In genomic region chr1:240207073-240207709, GRCh38 we compare ENCODE assay signal across 15 cellular contexts.
DNase-seq lines count a peak whose midpoint lies in the region; ATAC-seq and TF ChIP-seq lines count a peak whose summit lies in the region.
"Had no signal": no experiment of that assay in that cellular context is flagged by ENCODE, and none has a peak within 500 bp of the region (broad histone marks: within the 10 kb centered on the region; RNA-seq: fewer than 3 reads in every experiment).

No MANE protein-coding gene starts in this region.

- H3K4me1 Mint-ChIP-seq in HFFc6 (ENCODE audit: low read depth) = peaks cover 45% of the 10 kb centered on the region
- H3K4me1 Mint-ChIP-seq: CD4-positive, alpha-beta memory T cell had no signal

- H3K79me1 ChIP-seq in trophoblast cell (ENCODE audit: low read length) = no peaks in the 10 kb centered on the region

- H2AFZ ChIP-seq in PC-3 (ENCODE audit: low read length) (no peak overlapping the region), trophoblast cell (ENCODE audit: insufficient read depth, low read length, poor library complexity) (no peak overlapping the region)

- no peak overlapping the region for H4K91ac ChIP-seq in trophoblast cell (ENCODE audit: low read depth, low read length)

- no peak overlapping the region for H3K9ac ChIP-seq in PC-3 (ENCODE audit: low read length)
- no peak overlapping the region for H3K9ac ChIP-seq in trophoblast cell (ENCODE audit: low read length)

- no peak overlapping the region for H3K18ac ChIP-seq in trophoblast cell (ENCODE audit: low read length)

- DNase-seq in HFFc6 = no peak
- no peak for DNase-seq in PC-3
- no peak for DNase-seq in trophoblast cell
- DNase-seq in activated effector memory CD4-positive, alpha-beta T cell treated with anti-CD3 and anti-CD28 coated beads, Interleukin-2, amount 50 U/mL, for 16 hours = no peak
- no peak for DNase-seq in KG1 (lab: John Stamatoyannopoulos, UW)
- DNase-seq in COLO829 (ENCODE audit: low spot score) = no peak
- DNase-seq: C1 segment of cervical spinal cord; Caco-2; CD4-positive, alpha-beta memory T cell; DMS153; DND-41; GOT3 had no signal

- no peak for ATAC-seq in PC-3
- ATAC-seq in gastroesophageal sphincter = no peak

- no peaks in the 10 kb centered on the region for H3K4me1 ChIP-seq in HEK293 (ENCODE audit: control insufficient read depth, insufficient read depth, low read length)
- no peaks in the 10 kb centered on the region for H3K4me1 ChIP-seq in PC-3 (ENCODE audit: insufficient read depth, low read length)
- H3K4me1 ChIP-seq in trophoblast cell (ENCODE audit: control insufficient read depth in 1 of 2, insufficient read depth in 2 of 2, low read length in 2 of 2) = no peaks in the 10 kb centered on the region
- H3K4me1 ChIP-seq in gastroesophageal sphincter = peaks cover 0 to 9% (median 0%) of the 10 kb centered on the region in 3 donors
- H3K4me1 ChIP-seq: Caco-2, HAP-1 had no signal

- no peaks in the 10 kb centered on the region for H3K9me2 ChIP-seq in PC-3 (replicated peaks; ENCODE audit: low read length)

- no peak overlapping the region for H3K14ac ChIP-seq in trophoblast cell (ENCODE audit: low read length)

- WGBS in trophoblast cell (ENCODE audit: extremely low coverage, insufficient coverage, insufficient read length) = no CpG with 5 or more reads among the region's 18 CpGs
- WGBS in gastroesophageal sphincter (ENCODE audit: low coverage in 1 of 2), 2 donors = 85 to 95% methylated on average over 4 to 5 of the region's 18 CpGs

- no peak overlapping the region for H4K12ac ChIP-seq in trophoblast cell (ENCODE audit: low read depth, low read length)

- H3K27me3 ChIP-seq in PC-3 (ENCODE audit: low read length) = no peaks in the 10 kb centered on the region
- H3K27me3 ChIP-seq in trophoblast cell (ENCODE audit: insufficient read depth, low read length) = no peaks in the 10 kb centered on the region
- H3K27me3 ChIP-seq in gastroesophageal sphincter = no peaks in the 10 kb centered on the region

- CTCF ChIA-PET in HEK293 (lab: Yijun Ruan, JAX) (no interaction called here), PC-3 (lab: Charles Lee) (no interaction called here)

- no peak overlapping the region for H3K4ac ChIP-seq in trophoblast cell (ENCODE audit: low read depth, low read length)

- POLR2A ChIA-PET in HEK293 (lab: Yijun Ruan, JAX) (no interaction called here), PC-3 (lab: Charles Lee; ENCODE audit: unreplicated experiment) (no interaction called here)

- TF ChIP-seq POLR2A in gastroesophageal sphincter (IDR thresholded peaks at IDR 0.05) = no peak

- H3K79me2 ChIP-seq in PC-3 (ENCODE audit: low read length) (no peaks in the 10 kb centered on the region), trophoblast cell (ENCODE audit: control insufficient read depth, insufficient read depth, low read length, poor library complexity) (no peaks in the 10 kb centered on the region)

- H3K4me3 ChIP-seq in HEK293 (ENCODE audit: low read depth, low read length) (no peak overlapping the region), PC-3 (ENCODE audit: low read length) (no peak overlapping the region), trophoblast cell (ENCODE audit: low read depth, low read length) (peak overlapping the region; percentile 35), gastroesophageal sphincter (no peak overlapping the region)
- H3K4me3 ChIP-seq: HAP-1 had no signal

- intact Hi-C loops in PC-3 (cut with micrococcal nuclease) = no loop called here

- H3K9me3 ChIP-seq in HEK293 (ENCODE audit: control insufficient read depth, insufficient read depth, low read depth, low read length) (no peaks in the 10 kb centered on the region), PC-3 (ENCODE audit: low read length) (no peaks in the 10 kb centered on the region), trophoblast cell (ENCODE audit: insufficient read depth, low read depth, low read length) (peaks cover 7% of the 10 kb centered on the region), gastroesophageal sphincter (peaks cover 0 to 5% (median 0%) of the 10 kb centered on the region in 3 donors)
- H3K9me3 ChIP-seq: Caco-2, HAP-1 had no signal

- H2BK120ac ChIP-seq in trophoblast cell (ENCODE audit: insufficient read depth, low read length, poor library complexity) = no peak overlapping the region

- H3K9me3 Mint-ChIP-seq in HFFc6 = peaks cover 10% of the 10 kb centered on the region; the same call in 1 of the 2 replicates

- H3K23ac ChIP-seq in trophoblast cell (ENCODE audit: low read length) = no peak overlapping the region

- H2BK12ac ChIP-seq in trophoblast cell (ENCODE audit: low read length) = no peak overlapping the region

- TF ChIP-seq CTCF in HEK293 (tag by site-specific recombination; IDR thresholded peaks at IDR 0.05) = no peak
- TF ChIP-seq CTCF in HFFc6 (IDR thresholded peaks at IDR 0.05) = no peak
- TF ChIP-seq CTCF in PC-3 (conservative IDR thresholded peaks at IDR 0.05; ENCODE audit: low read depth, low read length) = no peak
- no peak for TF ChIP-seq CTCF in gastroesophageal sphincter (IDR thresholded peaks at IDR 0.05)

- H3K27ac ChIP-seq in HEK293 (ENCODE audit: extremely low read depth, low read depth, low read length) (no peak overlapping the region), PC-3 (ENCODE audit: low read length) (no peak overlapping the region), trophoblast cell (ENCODE audit: low read depth, low read length) (no peak overlapping the region), gastroesophageal sphincter (no peak overlapping the region)

- H3K4me2 ChIP-seq in PC-3 (ENCODE audit: low read length) (no peak overlapping the region), trophoblast cell (ENCODE audit: low read length) (no peak overlapping the region)

- no peak overlapping the region for H4K8ac ChIP-seq in trophoblast cell (ENCODE audit: low read depth, low read length)

- peaks cover 64% of the 10 kb centered on the region for H3K36me3 Mint-ChIP-seq in HFFc6 (ENCODE audit: low read depth)
- H3K36me3 Mint-ChIP-seq: CD4-positive, alpha-beta memory T cell had no signal

- H2BK5ac ChIP-seq in trophoblast cell (ENCODE audit: low read depth, low read length, poor library complexity) = no peak overlapping the region

- peak overlapping the region; percentile 15; the same call in 1 of the 2 replicates for H3K4me3 Mint-ChIP-seq in HFFc6
- H3K4me3 Mint-ChIP-seq: CD4-positive, alpha-beta memory T cell had no signal

- peak overlapping the region; percentile 71 for H3K27ac Mint-ChIP-seq in HFFc6
- H3K27ac Mint-ChIP-seq: CD4-positive, alpha-beta memory T cell had no signal

- no peaks in the 10 kb centered on the region for H3F3A ChIP-seq in PC-3 (ENCODE audit: low read length, unreplicated experiment)

- no peak overlapping the region for H2AK5ac ChIP-seq in trophoblast cell (ENCODE audit: low read length)

- peaks cover 7% of the 10 kb centered on the region for H3K27me3 Mint-ChIP-seq in HFFc6 (ENCODE audit: insufficient read depth)
- H3K27me3 Mint-ChIP-seq: CD4-positive, alpha-beta memory T cell had no signal

- TF ChIP-seq EP300 in gastroesophageal sphincter (IDR thresholded peaks at IDR 0.05) = no peak

- TSS peak; percentile 37 for BruUV-seq in PC-3 (replicated peaks; lab: Mats Ljungman, UMichigan)

- H3K36me3 ChIP-seq in HEK293 (ENCODE audit: control insufficient read depth in 2 of 2, insufficient read depth in 1 of 2, low read length in 2 of 2) (peaks cover 7 to 16% of the 10 kb centered on the region in 2 experiments), PC-3 (ENCODE audit: low read depth, low read length) (peaks cover 5% of the 10 kb centered on the region), trophoblast cell (ENCODE audit: control insufficient read depth in 1 of 2, insufficient read depth in 2 of 2, low read length in 2 of 2) (no peaks in the 10 kb centered on the region), gastroesophageal sphincter (no peaks in the 10 kb centered on the region)
- H3K36me3 ChIP-seq: HAP-1 had no signal

- no peaks in the 10 kb centered on the region for H4K20me1 ChIP-seq in PC-3 (ENCODE audit: low read length)

TF ChIP-seq in HEK293, 187 proteins besides CTCF, POLR2A, EP300 and RAD21:
- TF ChIP-seq ZNF248 (tag by site-specific recombination; IDR thresholded peaks at IDR 0.05) (no peak), ZNF473 (tag by site-specific recombination; IDR thresholded peaks at IDR 0.05) (no peak), HIC1 (tag by site-specific recombination; IDR thresholded peaks at IDR 0.05) (peak; percentile 48; the same call in 1 of the 2 replicates), ZNF112 (tag by site-specific recombination; IDR thresholded peaks at IDR 0.05) (no peak)
